Comparison of ENCODE assay signal across 9 cellular contexts in the genomic region with DNA sequence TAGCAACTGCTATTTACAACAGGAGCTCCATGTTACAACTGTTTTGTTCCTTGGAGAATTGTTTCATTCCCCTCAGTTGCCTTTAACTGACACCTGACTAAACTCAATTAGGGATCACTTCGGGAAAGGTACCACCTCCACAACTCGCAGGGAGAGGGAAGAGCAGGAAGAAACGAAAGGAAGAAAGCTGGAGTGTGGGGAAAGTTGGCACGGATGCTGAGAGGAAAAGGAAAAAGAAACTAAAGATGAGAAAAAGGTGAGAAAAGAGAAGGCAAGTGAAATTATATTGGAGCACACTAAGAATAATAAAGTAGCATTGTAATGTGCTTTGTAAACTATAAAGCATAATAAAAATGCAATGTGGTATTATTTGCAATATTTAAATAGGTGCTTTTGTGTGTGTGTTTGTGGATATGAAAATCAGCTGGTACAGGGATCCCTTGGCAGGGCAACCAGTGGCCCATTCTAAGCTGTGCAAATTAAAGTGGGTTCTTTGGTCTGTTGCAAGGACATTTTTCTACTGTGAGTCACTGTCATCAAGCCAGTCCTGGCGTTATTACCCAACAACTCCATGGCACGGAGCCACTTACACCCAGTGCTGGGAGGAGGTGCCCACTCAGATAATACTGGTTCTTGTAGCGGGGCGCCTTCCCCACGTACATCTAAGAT. TPM values are rescaled to one million over a fixed set of nuclear protein-coding genes. Genes with fewer than 3 reads are reported as not detected.
DNase-seq lines count a peak whose midpoint lies in the region; ATAC-seq, FAIRE-seq and TF ChIP-seq lines count a peak whose summit lies in the region.
"Had no signal": no experiment of that assay in that cellular context is flagged by ENCODE, and none has a peak within 500 bp of the region (broad histone marks: within the 10 kb centered on the region; RNA-seq: fewer than 3 reads in every experiment).

No MANE protein-coding gene starts in this region.

- ATAC-seq in heart right ventricle (peak; percentile 36 to 82 (median 76)), sciatic nerve (peak; percentile 79)

- in situ Hi-C loops in ACHN (cut with HindIII; ENCODE audit: low pct_ligation_motif_present, low pct_unique_long_range_greater_than_20kb, low sequenced_read_pairs): no loop called here

- 30 to 34% methylated on average over 9 of the region's 9 CpGs for WGBS in heart right ventricle, 2 donors

- no peak for TF ChIP-seq CTCF in heart right ventricle (IDR thresholded peaks at IDR 0.05)

- H3K27me3 ChIP-seq in heart right ventricle: no peaks in the 10 kb centered on the region

- H3K36me3 Mint-ChIP-seq in activated T-helper 1 cell treated with anti-CD3 and anti-CD28 coated beads, Interleukin-12 subunit alpha, Interleukin-12 subunit beta, Interleukin-2, Interleukin-4 antibody, amounts not matched to agents 30 ng/mL and 10 ng/mL and 1 ng/mL, durations not matched to agents 14 hours and 24 hours and 36 hours (ENCODE audit: low read depth): peaks cover 20% of the 10 kb centered on the region

- DNase-seq in ACHN (peak; percentile 99), HT1080 (ENCODE audit: low read depth) (peak; percentile 90), heart right ventricle (peak; percentile 76 to 85), sciatic nerve (ENCODE audit: low spot score) (peak; percentile 83), GM19239 (ENCODE audit: insufficient read length, low spot score) (no peak), HuH-7.5 (ENCODE audit: low spot score) (no peak)
- DNase-seq in activated T-helper 1 cell treated with anti-CD3 and anti-CD28 coated beads, Interleukin-12 subunit alpha, Interleukin-12 subunit beta, Interleukin-2, Interleukin-4 antibody, amounts not matched to agents 30 ng/mL and 10 ng/mL and 1 ng/mL, durations not matched to agents 14 hours and 24 hours and 36 hours (ENCODE audit: low spot score): no peak
- no peak for DNase-seq in stimulated activated CD4-positive, alpha-beta T cell treated with anti-CD3 and anti-CD28 coated beads, Interleukin-4, amount 100 ng/mL, for 4 hours

- H3K27me3 Mint-ChIP-seq in activated T-helper 1 cell treated with anti-CD3 and anti-CD28 coated beads, Interleukin-12 subunit alpha, Interleukin-12 subunit beta, Interleukin-2, Interleukin-4 antibody, amounts not matched to agents 30 ng/mL and 10 ng/mL and 1 ng/mL, durations not matched to agents 14 hours and 24 hours and 36 hours (ENCODE audit: insufficient read depth): peaks cover 1% of the 10 kb centered on the region

- H3K27ac Mint-ChIP-seq in activated T-helper 1 cell treated with anti-CD3 and anti-CD28 coated beads, Interleukin-12 subunit alpha, Interleukin-12 subunit beta, Interleukin-2, Interleukin-4 antibody, amounts not matched to agents 30 ng/mL and 10 ng/mL and 1 ng/mL, durations not matched to agents 14 hours and 24 hours and 36 hours: peak overlapping the region; percentile 9

- FAIRE-seq in GM19239 (lab: Jason Lieb, UNC): no peak
- FAIRE-seq: colon had no signal

- no peak overlapping the region for H3K4me3 ChIP-seq in heart right ventricle

- H3K4me3 Mint-ChIP-seq in activated T-helper 1 cell treated with anti-CD3 and anti-CD28 coated beads, Interleukin-12 subunit alpha, Interleukin-12 subunit beta, Interleukin-2, Interleukin-4 antibody, amounts not matched to agents 30 ng/mL and 10 ng/mL and 1 ng/mL, durations not matched to agents 14 hours and 24 hours and 36 hours: peak overlapping the region; percentile 24

- no peaks in the 10 kb centered on the region for H3K36me3 ChIP-seq in heart right ventricle

- intact Hi-C loops in activated T-helper 1 cell treated with anti-CD3 and anti-CD28 coated beads, Interleukin-12 subunit alpha, Interleukin-12 subunit beta, Interleukin-2, Interleukin-4 antibody, amounts not matched to agents 30 ng/mL and 10 ng/mL and 1 ng/mL, durations not matched to agents 14 hours and 24 hours and 36 hours (cut with micrococcal nuclease): loop anchor here (1.0 to 2.0 kb wide), 3 partner anchors 35 to 50 kb away; no protein-coding TSS in a partner anchor
- intact Hi-C loops in heart right ventricle (cut with DNase I): loop anchor here in 4 of 10 donors (5.0 kb wide), 3 partner anchors 45 to 85 kb away; partner anchors contain the start of gene HIPK2 (in 2 of the 4)
- intact Hi-C loops in sciatic nerve (cut with DNase I): no loop called here

- H3K4me1 ChIP-seq in heart right ventricle: peaks cover 35 to 91% (median 86%) of the 10 kb centered on the region in 9 donors

- H3K9me3 ChIP-seq in heart right ventricle: no peaks in the 10 kb centered on the region

- H3K4me1 Mint-ChIP-seq in activated T-helper 1 cell treated with anti-CD3 and anti-CD28 coated beads, Interleukin-12 subunit alpha, Interleukin-12 subunit beta, Interleukin-2, Interleukin-4 antibody, amounts not matched to agents 30 ng/mL and 10 ng/mL and 1 ng/mL, durations not matched to agents 14 hours and 24 hours and 36 hours (ENCODE audit: low read depth): peaks cover 64% of the 10 kb centered on the region

- H3K9me3 Mint-ChIP-seq in activated T-helper 1 cell treated with anti-CD3 and anti-CD28 coated beads, Interleukin-12 subunit alpha, Interleukin-12 subunit beta, Interleukin-2, Interleukin-4 antibody, amounts not matched to agents 30 ng/mL and 10 ng/mL and 1 ng/mL, durations not matched to agents 14 hours and 24 hours and 36 hours: peaks cover 4% of the 10 kb centered on the region

- peak overlapping the region; percentile 81 to 92 (median 90) for H3K27ac ChIP-seq in heart right ventricle

RNA-seq across cellular contexts. Expression of gene HIPK2, which starts 45.9 kb away (rescaled TPM):
- 11.8 and 20.0 TPM in 2 replicates for total RNA-seq in HT1080 (2014; rRNA removed; shearing (Covaris generic))
- 16.7 and 23.5 TPM in 2 replicates for polyA plus RNA-seq in HT1080 (2015; cell fraction: cytosol; rRNA removed)
- 17.1 and 19.8 TPM in 2 replicates for polyA plus RNA-seq in HT1080 (2015; cell fraction: nucleus; rRNA removed)
- 28.3 and 29.2 TPM in 2 replicates for total RNA-seq in activated T-helper 1 cell treated with anti-CD3 and anti-CD28 coated beads, Interleukin-12 subunit alpha, Interleukin-12 subunit beta, Interleukin-2, Interleukin-4 antibody, amounts not matched to agents 30 ng/mL and 10 ng/mL and 1 ng/mL, durations not matched to agents 14 hours and 24 hours and 36 hours
- 100 to 1,000 TPM in 9 of 10 donors, 10 to 100 TPM in 1; 99.4 to 203 (median 136) TPM for total RNA-seq in heart right ventricle
- 10 to 100 TPM; 19.7 to 29.3 TPM for polyA plus RNA-seq in heart right ventricle
- total RNA-seq in sciatic nerve: 65.2 TPM

Comparison
In these comparisons a context has a peak if more than half of its experiments do, and no peak if none do; other contexts are left out.
1. DNase-seq: peak in ACHN (single experiment), HT1080 (single experiment), heart right ventricle (2 of 2) and sciatic nerve (single experiment); none in activated T-helper 1 cell treated with anti-CD3 and anti-CD28 coated beads, Interleukin-12 subunit alpha, Interleukin-12 subunit beta, Interleukin-2, Interleukin-4 antibody, amounts not matched to agents 30 ng/mL and 10 ng/mL and 1 ng/mL, durations not matched to agents 14 hours and 24 hours and 36 hours (single experiment), GM19239 (single experiment), stimulated activated CD4-positive, alpha-beta T cell treated with anti-CD3 and anti-CD28 coated beads, Interleukin-4, amount 100 ng/mL, for 4 hours (0 of 2) and HuH-7.5 (single experiment).